ENCODE assay signal across 25 cellular contexts in genomic region chr3:141430326-141430725, GRCh38. TPM values are rescaled to one million over a fixed set of nuclear protein-coding genes. Genes with fewer than 3 reads are reported as not detected.
DNase-seq lines count a peak whose midpoint lies in the region; ATAC-seq, FAIRE-seq and TF ChIP-seq lines count a peak whose summit lies in the region.
"Had no signal": no experiment of that assay in that cellular context is flagged by ENCODE, and none has a peak within 500 bp of the region (broad histone marks: within the 10 kb centered on the region; RNA-seq: fewer than 3 reads in every experiment).

No MANE protein-coding gene starts in this region.

- no peak overlapping the region for H3K4me3 Mint-ChIP-seq in activated CD8-positive, alpha-beta T cell treated with anti-CD3 and anti-CD28 coated beads, Interleukin-2, amount 10 ng/mL, durations not matched to agents 7 days and 5 days
- H3K4me3 Mint-ChIP-seq: activated B cell treated with CpG ODN at 0.5 μM for 24 hours; activated naive CD8-positive, alpha-beta T cell; activated T-helper 1 cell treated with anti-CD3 and anti-CD28 coated beads, Interleukin-12 subunit alpha, Interleukin-12 subunit beta, Interleukin-2, Interleukin-4 antibody, amounts not matched to agents 30 ng/mL and 10 ng/mL and 1 ng/mL, durations not matched to agents 14 hours and 24 hours and 36 hours; stimulated activated naive CD8-positive, alpha-beta T cell treated with anti-CD3 and anti-CD28 coated beads, Interleukin-15, Interleukin-2, amounts not matched to agents 100 ng/mL and 50 ng/mL, for 24 hours had no signal

- TF ChIP-seq POLR2A in esophagus squamous epithelium (IDR thresholded peaks at IDR 0.05) = no peak
- no peak for TF ChIP-seq POLR2A in uterus (IDR thresholded peaks at IDR 0.05)

- H3K27ac Mint-ChIP-seq in activated CD8-positive, alpha-beta T cell treated with anti-CD3 and anti-CD28 coated beads, Interleukin-2, amount 10 ng/mL, durations not matched to agents 7 days and 5 days = no peak overlapping the region
- H3K27ac Mint-ChIP-seq: activated B cell treated with CpG ODN at 0.5 μM for 24 hours; activated naive CD8-positive, alpha-beta T cell; activated T-helper 1 cell treated with anti-CD3 and anti-CD28 coated beads, Interleukin-12 subunit alpha, Interleukin-12 subunit beta, Interleukin-2, Interleukin-4 antibody, amounts not matched to agents 30 ng/mL and 10 ng/mL and 1 ng/mL, durations not matched to agents 14 hours and 24 hours and 36 hours; stimulated activated naive CD8-positive, alpha-beta T cell treated with anti-CD3 and anti-CD28 coated beads, Interleukin-15, Interleukin-2, amounts not matched to agents 100 ng/mL and 50 ng/mL, for 24 hours had no signal

- H3K9me3 Mint-ChIP-seq in activated CD8-positive, alpha-beta T cell treated with anti-CD3 and anti-CD28 coated beads, Interleukin-2, amount 10 ng/mL, durations not matched to agents 7 days and 5 days (ENCODE audit: insufficient read depth) = no peaks in the 10 kb centered on the region
- H3K9me3 Mint-ChIP-seq: activated B cell treated with CpG ODN at 0.5 μM for 24 hours; activated T-helper 1 cell treated with anti-CD3 and anti-CD28 coated beads, Interleukin-12 subunit alpha, Interleukin-12 subunit beta, Interleukin-2, Interleukin-4 antibody, amounts not matched to agents 30 ng/mL and 10 ng/mL and 1 ng/mL, durations not matched to agents 14 hours and 24 hours and 36 hours; stimulated activated naive CD8-positive, alpha-beta T cell treated with anti-CD3 and anti-CD28 coated beads, Interleukin-15, Interleukin-2, amounts not matched to agents 100 ng/mL and 50 ng/mL, for 24 hours had no signal

- H3K4me3 ChIP-seq in heart right ventricle (no peak overlapping the region), esophagus squamous epithelium (peak overlapping the region in 1 of 4 donors; percentile 3), psoas muscle (peak overlapping the region; percentile 66), uterus (no peak overlapping the region), mucosa of descending colon (no peak overlapping the region)
- H3K4me3 ChIP-seq: BLaER1, body of pancreas, colonic mucosa, SJCRH30 had no signal

- TF ChIP-seq CTCF in heart right ventricle (IDR thresholded peaks at IDR 0.05) = no peak
- no peak for TF ChIP-seq CTCF in esophagus squamous epithelium (IDR thresholded peaks at IDR 0.05)
- TF ChIP-seq CTCF in psoas muscle (IDR thresholded peaks at IDR 0.05) = no peak
- no peak for TF ChIP-seq CTCF in uterus (IDR thresholded peaks at IDR 0.05)
- no peak for TF ChIP-seq CTCF in mucosa of descending colon (IDR thresholded peaks at IDR 0.05)
- TF ChIP-seq CTCF in D721Med (IDR thresholded peaks at IDR 0.05; ENCODE audit: insufficient read depth, missing control alignments) = no peak

- peaks cover 21 to 98% (median 83%) of the 10 kb centered on the region in 9 donors for H3K4me1 ChIP-seq in heart right ventricle
- H3K4me1 ChIP-seq in esophagus squamous epithelium = peaks cover 10 to 82% (median 13%) of the 10 kb centered on the region in 3 donors
- peaks cover 53% of the 10 kb centered on the region for H3K4me1 ChIP-seq in psoas muscle
- peaks cover 17 to 33% of the 10 kb centered on the region in 2 donors for H3K4me1 ChIP-seq in uterus
- H3K4me1 ChIP-seq in mucosa of descending colon (ENCODE audit: low read depth) = peaks cover 20% of the 10 kb centered on the region
- H3K4me1 ChIP-seq: BLaER1, SJCRH30 had no signal

- H3K4me1 Mint-ChIP-seq in activated CD8-positive, alpha-beta T cell treated with anti-CD3 and anti-CD28 coated beads, Interleukin-2, amount 10 ng/mL, durations not matched to agents 7 days and 5 days (ENCODE audit: low read depth) = peaks cover 4% of the 10 kb centered on the region

- H3K27ac ChIP-seq in heart right ventricle (peak overlapping the region; percentile 32 to 87 (median 76)), esophagus squamous epithelium (peak overlapping the region in 3 of 4 donors; percentile 29 to 79 (median 66)), psoas muscle (peak overlapping the region; percentile 94), uterus (peak overlapping the region; percentile 75 to 100)
- H3K27ac ChIP-seq: BLaER1, colonic mucosa, SJCRH30 had no signal

- POLR2A ChIA-PET in activated CD8-positive, alpha-beta T cell treated with anti-CD3 and anti-CD28 coated beads, Interleukin-2, amount 10 ng/mL, durations not matched to agents 7 days and 5 days (lab: Charles Lee) = interaction anchor here (1.2 kb wide), 1 partner anchor 20 kb away, joined by 3 read pairs; no protein-coding TSS in a partner anchor

- DNase-seq in heart right ventricle = no peak
- DNase-seq in left ventricle myocardium superior = no peak
- DNase-seq in esophagus squamous epithelium (lab: John Stamatoyannopoulos, UW) = no peak
- no peak for DNase-seq in psoas muscle
- DNase-seq in uterus = no peak
- no peak for DNase-seq in mucosa of descending colon
- no peak for DNase-seq in activated CD8-positive, alpha-beta T cell treated with anti-CD3 and anti-CD28 coated beads, Interleukin-2, amount 10 ng/mL, durations not matched to agents 7 days and 5 days
- DNase-seq in D721Med (ENCODE audit: insufficient read length, low spot score) = no peak
- DNase-seq: activated B cell treated with CpG ODN at 0.5 μM for 24 hours; body of pancreas; colonic mucosa; foreskin fibroblast; midbrain; NCI-H146; NCI-H2171 treated with DMSO at 0.1 percent for 48 hours; NCI-H526 treated with DMSO at 0.1 percent for 48 hours; OCI-M1; SJCRH30; stimulated activated CD4-positive, alpha-beta T cell treated with anti-CD3 and anti-CD28 coated beads, Interleukin-1b, Interleukin-23, amount 100 ng/mL, for 48 hours; T-helper 2 cell had no signal

- FAIRE-seq in D721Med (lab: Jason Lieb, UNC) = no peak
- FAIRE-seq: endothelial cell of umbilical vein had no signal

- H3K36me3 Mint-ChIP-seq in activated CD8-positive, alpha-beta T cell treated with anti-CD3 and anti-CD28 coated beads, Interleukin-2, amount 10 ng/mL, durations not matched to agents 7 days and 5 days (ENCODE audit: low read depth) = peaks cover 2% of the 10 kb centered on the region

- CTCF ChIA-PET in activated CD8-positive, alpha-beta T cell treated with anti-CD3 and anti-CD28 coated beads, Interleukin-2, amount 10 ng/mL, durations not matched to agents 7 days and 5 days (lab: Charles Lee) = interaction anchor here (2.7 to 4.9 kb wide), 3 partner anchors 11 to 119 kb away, joined by 11 to 32 read pairs (median 13); no protein-coding TSS in a partner anchor

- no peaks in the 10 kb centered on the region for H3K9me3 ChIP-seq in heart right ventricle
- no peaks in the 10 kb centered on the region for H3K9me3 ChIP-seq in esophagus squamous epithelium
- H3K9me3 ChIP-seq in psoas muscle = no peaks in the 10 kb centered on the region
- no peaks in the 10 kb centered on the region for H3K9me3 ChIP-seq in uterus
- no peaks in the 10 kb centered on the region for H3K9me3 ChIP-seq in mucosa of descending colon
- H3K9me3 ChIP-seq: BLaER1, body of pancreas, colonic mucosa, SJCRH30 had no signal

- H3K27me3 ChIP-seq in heart right ventricle (no peaks in the 10 kb centered on the region), esophagus squamous epithelium (no peaks in the 10 kb centered on the region), psoas muscle (ENCODE audit: insufficient read depth in 3 of 3, low read length in 2 of 3) (no peaks in the 10 kb centered on the region), uterus (no peaks in the 10 kb centered on the region)
- H3K27me3 ChIP-seq: BLaER1, body of pancreas, colonic mucosa, SJCRH30 had no signal

- intact Hi-C loops in heart right ventricle (cut with DNase I) (no loop called here), left ventricle myocardium superior (cut with micrococcal nuclease) (no loop called here), esophagus squamous epithelium (cut with DNase I) (no loop called here), psoas muscle (cut with DNase I) (no loop called here), uterus (cut with DNase I; ENCODE audit: low total_unique reads) (no loop called here), mucosa of descending colon (cut with DNase I, micrococcal nuclease) (no loop called here)

- WGBS in heart right ventricle, 2 donors = 88 to 90% methylated on average over 7 of the region's 7 CpGs
- WGBS in esophagus squamous epithelium, 2 donors = 98 to 100% methylated on average over 2 to 6 of the region's 7 CpGs
- 77 to 87% (median 81%) methylated on average over 7 of the region's 7 CpGs for WGBS in psoas muscle, 3 donors

- ATAC-seq in heart right ventricle = no peak
- no peak for ATAC-seq in left ventricle myocardium superior
- peak in 2 of 4 donors; percentile 15 to 36 for ATAC-seq in psoas muscle
- ATAC-seq in mucosa of descending colon = no peak
- ATAC-seq in activated CD8-positive, alpha-beta T cell treated with anti-CD3 and anti-CD28 coated beads, Interleukin-2, amount 10 ng/mL, durations not matched to agents 7 days and 5 days = no peak
- ATAC-seq: body of pancreas had no signal

- H3K27me3 Mint-ChIP-seq in activated CD8-positive, alpha-beta T cell treated with anti-CD3 and anti-CD28 coated beads, Interleukin-2, amount 10 ng/mL, durations not matched to agents 7 days and 5 days (ENCODE audit: low read depth) = no peaks in the 10 kb centered on the region
- H3K27me3 Mint-ChIP-seq: activated B cell treated with CpG ODN at 0.5 μM for 24 hours; activated naive CD8-positive, alpha-beta T cell; stimulated activated naive CD8-positive, alpha-beta T cell treated with anti-CD3 and anti-CD28 coated beads, Interleukin-15, Interleukin-2, amounts not matched to agents 100 ng/mL and 50 ng/mL, for 24 hours had no signal

- H3K36me3 ChIP-seq in heart right ventricle (peaks cover 0 to 66% (median 3%) of the 10 kb centered on the region in 9 donors), esophagus squamous epithelium (peaks cover 0 to 39% (median 8%) of the 10 kb centered on the region in 3 donors), psoas muscle (ENCODE audit: insufficient read depth in 1 of 2, low read depth in 1 of 2) (no peaks in the 10 kb centered on the region), uterus (no peaks in the 10 kb centered on the region), mucosa of descending colon (ENCODE audit: low read depth) (no peaks in the 10 kb centered on the region)
- H3K36me3 ChIP-seq: BLaER1, colonic mucosa, SJCRH30 had no signal

RNA-seq across cellular contexts. Expression of gene RASA2, which starts 56.5 kb away (rescaled TPM):
- total RNA-seq in heart right ventricle (1 to 10 TPM; 2.7 to 7.7 (median 5.1) TPM), left ventricle myocardium superior (5.1 TPM), esophagus squamous epithelium (10 to 100 TPM; 12.6 to 24.6 (median 19.4) TPM), psoas muscle (1 to 10 TPM; 2.3 to 4.0 (median 3.0) TPM), uterus (10 to 100 TPM; 11.3 to 49.4 (median 38.7) TPM), mucosa of descending colon (10 to 100 TPM; 15.5 to 22.5 (median 21.7) TPM)
- polyA plus RNA-seq in heart right ventricle (1 to 10 TPM; 1.4 to 6.5 TPM), psoas muscle (1 to 10 TPM; 1.3 to 2.0 (median 1.4) TPM)
- 10 to 100 TPM; 56.8 to 60.2 TPM for total RNA-seq in activated CD8-positive, alpha-beta T cell treated with anti-CD3 and anti-CD28 coated beads, Interleukin-2, amount 10 ng/mL, durations not matched to agents 7 days and 5 days
